8 cellular contexts compared by ENCODE assay signal in genomic region chr11:130915556-130916237, GRCh38. TPM values are rescaled to one million over a fixed set of nuclear protein-coding genes. Genes with fewer than 3 reads are reported as not detected.
A peak's percentile ranks its signal among the peaks of the same experiment; 100 is the strongest.
DNase-seq lines count a peak whose midpoint lies in the region; ATAC-seq and TF ChIP-seq lines count a peak whose summit lies in the region.

No MANE protein-coding gene starts in this region.

- peak overlapping the region; percentile 78 for H3K4me3 Mint-ChIP-seq in mesothelial cell of epicardium

- peaks cover 32% of the 10 kb centered on the region for H3K27me3 Mint-ChIP-seq in mesothelial cell of epicardium (ENCODE audit: low read depth)

- in situ Hi-C loops in brain microvascular endothelial cell (cut with HindIII; ENCODE audit: low pct_ligation_motif_present, low sequenced_read_pairs), result no loop called here

- peaks cover 12% of the 10 kb centered on the region for H3K4me1 Mint-ChIP-seq in mesothelial cell of epicardium

- peak overlapping the region; percentile 74 for H3K27ac Mint-ChIP-seq in mesothelial cell of epicardium

- peaks cover 14% of the 10 kb centered on the region for H3K36me3 Mint-ChIP-seq in mesothelial cell of epicardium

- H3K27me3 ChIP-seq in HL-60 (ENCODE audit: insufficient read depth, poor library complexity, severe bottlenecking), result no peaks in the 10 kb centered on the region
- H3K27me3 ChIP-seq in brain microvascular endothelial cell (replicated peaks), result no peaks in the 10 kb centered on the region

- H3K36me3 ChIP-seq in brain microvascular endothelial cell (replicated peaks), result peaks cover 8% of the 10 kb centered on the region

- TF ChIP-seq CTCF in HL-60 (IDR thresholded peaks at IDR 0.05; ENCODE audit: insufficient read depth, low read length) (no peak), brain microvascular endothelial cell (IDR thresholded peaks at IDR 0.05; ENCODE audit: low read depth, low read length, missing control alignments) (no peak), mesothelial cell of epicardium (IDR thresholded peaks at IDR 0.05; ENCODE audit: unreplicated experiment) (no peak)

- peak; percentile 50 for DNase-seq in NCI-H748 (lab: John Stamatoyannopoulos, UW; ENCODE audit: unreplicated experiment)
- no peak for DNase-seq in NCI-H748 treated with DMSO at 0.1 percent for 48 hours (lab: John Stamatoyannopoulos, UW)
- peak in 1 of 2 experiments; percentile 3 for DNase-seq in HL-60 (ENCODE audit: low read depth in 1 of 2, low spot score in 1 of 2)
- no peak for DNase-seq in brain microvascular endothelial cell
- DNase-seq in mesothelial cell of epicardium (ENCODE audit: low spot score in 2 of 2, unreplicated experiment in 2 of 2), result no peak
- no peak for DNase-seq in inferior parietal cortex (ENCODE audit: extremely low spot score)
- no peak for DNase-seq in epidermal melanocyte (ENCODE audit: insufficient read length, low spot score)

- no peaks in the 10 kb centered on the region for H3K9me3 Mint-ChIP-seq in mesothelial cell of epicardium

- ATAC-seq in GM21367 (IDR thresholded peaks at IDR 0.05; ENCODE audit: unreplicated experiment), result no peak

- H3K27ac ChIP-seq in HL-60 (replicated peaks) (peak overlapping the region; percentile 71), brain microvascular endothelial cell (peak overlapping the region; percentile 84)

- peak overlapping the region; percentile 67 for H3K4me3 ChIP-seq in HL-60 (replicated peaks; ENCODE audit: insufficient read depth, low read length)
- H3K4me3 ChIP-seq in brain microvascular endothelial cell (ENCODE audit: low read depth, low read length), result peak overlapping the region; percentile 82

RNA-seq across cellular contexts. Expression of gene SNX19, which starts 0.6 kb away (rescaled TPM):
- total RNA-seq in mesothelial cell of epicardium, result 55.9 to 60.1 TPM (median 56.8 TPM) in 3 replicates
